Comparison of ENCODE assay signal across 8 cellular contexts in genomic region chr10:80540644-80541143, GRCh38. TPM values are rescaled to one million over a fixed set of nuclear protein-coding genes. Genes with fewer than 3 reads are reported as not detected.
DNase-seq lines count a peak whose midpoint lies in the region; ATAC-seq, FAIRE-seq and TF ChIP-seq lines count a peak whose summit lies in the region.

No MANE protein-coding gene starts in this region.

- ATAC-seq in GM21360 (IDR thresholded peaks at IDR 0.05; ENCODE audit: unreplicated experiment) (peak; percentile 55), HG03196 (IDR thresholded peaks at IDR 0.05; ENCODE audit: unreplicated experiment) (peak; percentile 42)

- peak overlapping the region in 1 of 2 donors; percentile 25 for H3K4me3 ChIP-seq in right atrium auricular region
- H3K4me3 ChIP-seq in brain microvascular endothelial cell (ENCODE audit: low read depth, low read length), result no peak overlapping the region

- H3K9me3 ChIP-seq in right atrium auricular region, result no peaks in the 10 kb centered on the region

- H3K36me3 ChIP-seq in right atrium auricular region (no peaks in the 10 kb centered on the region), brain microvascular endothelial cell (replicated peaks) (no peaks in the 10 kb centered on the region)

- TF ChIP-seq CTCF in right atrium auricular region (IDR thresholded peaks at IDR 0.05) (no peak), brain microvascular endothelial cell (IDR thresholded peaks at IDR 0.05; ENCODE audit: low read depth, low read length, missing control alignments) (no peak)

- TF ChIP-seq POLR2A in GM12891 (IDR thresholded peaks at IDR 0.05; ENCODE audit: low read depth, low read length), result no peak

- H3K27ac ChIP-seq in right atrium auricular region (peak overlapping the region in 1 of 2 donors; percentile 31), brain microvascular endothelial cell (no peak overlapping the region)

- peak; percentile 68 for FAIRE-seq in GM12891 (lab: Jason Lieb, UNC)

- DNase-seq in GM12891 (ENCODE audit: insufficient read length, low spot score) (no peak), right atrium auricular region (ENCODE audit: low spot score) (peak; percentile 52), LoVo (ENCODE audit: low spot score) (no peak), HCEC 1CT (no peak), DMS79 treated with DMSO at 0.1 percent for 48 hours (lab: John Stamatoyannopoulos, UW) (no peak), brain microvascular endothelial cell (no peak)

- in situ Hi-C loops in brain microvascular endothelial cell (cut with HindIII; ENCODE audit: low pct_ligation_motif_present, low sequenced_read_pairs), result no loop called here

- peaks cover 0 to 9% of the 10 kb centered on the region in 2 donors for H3K4me1 ChIP-seq in right atrium auricular region

- H3K27me3 ChIP-seq in right atrium auricular region, result no peaks in the 10 kb centered on the region
- no peaks in the 10 kb centered on the region for H3K27me3 ChIP-seq in brain microvascular endothelial cell (replicated peaks)

TF ChIP-seq in GM12891, 5 proteins besides CTCF, POLR2A, EP300 and RAD21:
- TF ChIP-seq POLR2AphosphoS5 (IDR thresholded peaks at IDR 0.05; ENCODE audit: low read depth, low read length), result no peak
- no peak for TF ChIP-seq PAX5 (IDR thresholded peaks at IDR 0.05; ENCODE audit: insufficient read depth, low read length, severe bottlenecking)
- no peak for TF ChIP-seq POU2F2 (IDR thresholded peaks at IDR 0.05; ENCODE audit: low read depth, low read length)
- no peak for TF ChIP-seq TAF1 (IDR thresholded peaks at IDR 0.05; ENCODE audit: low read depth, low read length)
- no peak; the same call in 1 of the 2 replicates for TF ChIP-seq SPI1 (IDR thresholded peaks at IDR 0.05; ENCODE audit: low read depth, low read length)

RNA-seq across cellular contexts. Expression of gene SH2D4B, which starts 3.0 kb away (rescaled TPM):
- polyA plus RNA-seq in GM12891 (2012; ENCODE audit: low read depth, missing spikeins), result not detected
- under 1 TPM in 1 of 2 donors, not detected in 1; 0.12 TPM for total RNA-seq in right atrium auricular region
